In the genomic region with DNA sequence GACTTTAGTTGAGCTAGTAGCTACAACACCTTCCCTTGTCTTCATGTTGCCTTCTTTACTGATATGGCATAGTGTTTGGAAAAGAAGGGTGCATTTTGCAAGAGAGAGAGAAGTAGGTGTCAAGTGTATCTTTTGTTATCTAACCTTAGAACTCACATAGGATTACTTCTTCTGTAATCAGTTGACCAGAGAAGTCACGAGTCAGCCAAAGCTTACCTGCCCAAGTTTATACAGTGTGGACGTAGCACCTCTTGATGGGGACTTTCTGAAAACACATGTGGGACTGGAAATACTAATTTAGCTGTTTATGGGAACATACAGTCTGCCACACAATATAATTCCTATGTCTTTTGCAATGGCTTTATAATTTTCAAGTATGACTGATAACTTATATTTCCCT, we compare ENCODE assay signal across 2 cellular contexts.
TF ChIP-seq lines count a peak whose summit lies in the region.

No MANE protein-coding gene starts in this region.

TF ChIP-seq in HCT116, 20 proteins besides CTCF, POLR2A, EP300 and RAD21:
- TF ChIP-seq SIN3A (IDR thresholded peaks at IDR 0.05; ENCODE audit: low read depth) (no peak), FOSL1 (IDR thresholded peaks at IDR 0.05; ENCODE audit: low read depth) (no peak)

TF ChIP-seq in WTC11, 78 proteins besides CTCF, POLR2A, EP300 and RAD21:
- TF ChIP-seq CREB1 (CRISPR knock-in tag; IDR thresholded peaks at IDR 0.05), result no peak
- no peak for TF ChIP-seq PRRX2 (CRISPR knock-in tag; IDR thresholded peaks at IDR 0.05)
